Comparison of ENCODE assay signal across 35 cellular contexts in genomic region chr6:13931797-13932402, GRCh38. TPM values are rescaled to one million over a fixed set of nuclear protein-coding genes. Genes with fewer than 3 reads are reported as not detected.
"Had no signal": no experiment of that assay in that cellular context is flagged by ENCODE, and none has a peak within 500 bp of the region (broad histone marks: within the 10 kb centered on the region; RNA-seq: fewer than 3 reads in every experiment).

No MANE protein-coding gene starts in this region.

- ATAC-seq: activated naive CD4-positive, alpha-beta T cell treated with anti-CD3 and anti-CD28 coated beads, Interleukin-2, amount 50 U/mL, for 72 hours; activated naive CD8-positive, alpha-beta T cell treated with anti-CD3 and anti-CD28 coated beads, Interleukin-2, amount 50 U/mL, for 24 hours; activated T-cell treated with anti-CD3 and anti-CD28 coated beads, Interleukin-2, amount 50 U/mL, for 4 hours; activated T-cell treated with anti-CD3 and anti-CD28 coated beads, Interleukin-2, amount 50 U/mL, for 72 hours; activated T-helper 17 cell treated with anti-CD3 and anti-CD28 coated beads, Interleukin-2, amount 50 U/mL, for 72 hours; body of pancreas had no signal

- FAIRE-seq: astrocyte, bronchial epithelial cell, colon had no signal

- DNase-seq: activated effector memory CD4-positive, alpha-beta T cell treated with anti-CD3 and anti-CD28 coated beads, Interleukin-2, amount 50 U/mL, for 16 hours; activated effector memory CD4-positive, alpha-beta T cell treated with Interleukin-2 at 50 U/mL for 16 hours; activated gamma-delta T cell; activated gamma-delta T cell treated with Interleukin-2 at 50 U/mL for 16 hours; activated naive CD4-positive, alpha-beta T cell; activated naive CD4-positive, alpha-beta T cell treated with anti-CD3 and anti-CD28 coated beads for 36 hours; activated naive CD4-positive, alpha-beta T cell treated with anti-CD3 and anti-CD28 coated beads, Interleukin-2, amount 10 ng/mL, durations not matched to agents 7 days and 5 days; activated naive CD4-positive, alpha-beta T cell treated with anti-CD3 and anti-CD28 coated beads, Interleukin-2, amount 50 U/mL, for 16 hours; activated naive CD4-positive, alpha-beta T cell treated with Interleukin-2 at 50 U/mL for 16 hours; activated naive CD8-positive, alpha-beta T cell treated with anti-CD3 and anti-CD28 coated beads for 36 hours; activated naive CD8-positive, alpha-beta T cell treated with anti-CD3 and anti-CD28 coated beads, Interleukin-2, amount 10 ng/mL, durations not matched to agents 7 days and 5 days; activated naive CD8-positive, alpha-beta T cell treated with anti-CD3 and anti-CD28 coated beads, Interleukin-2, amount 50 U/mL, for 24 hours; activated T-cell treated with anti-CD3 and anti-CD28 coated beads, Interleukin-2, amount 50 U/mL, for 4 hours; activated T-cell treated with anti-CD3 and anti-CD28 coated beads, Interleukin-2, amount 50 U/mL, for 48 hours; activated T-cell treated with anti-CD3 and anti-CD28 coated beads, Interleukin-2, amount 50 U/mL, for 72 hours; adrenal gland; amniotic stem cell; amygdala; anterior cingulate cortex; aorta; body of pancreas; brain microvascular endothelial cell; caudate nucleus; central memory CD4-positive, alpha-beta T cell; cerebellar nuclear complex had no signal

- H3K27ac ChIP-seq: adrenal gland, ascending aorta, body of pancreas, brain microvascular endothelial cell, breast epithelium, cardiac muscle cell had no signal

- H3K4me1 ChIP-seq: adrenal gland, ascending aorta, body of pancreas, breast epithelium had no signal

- H3K4me3 ChIP-seq: adrenal gland, ascending aorta, body of pancreas, breast epithelium, cardiac muscle cell had no signal

- H3K9me3 ChIP-seq: adrenal gland, body of pancreas, breast epithelium had no signal

- H3K27me3 ChIP-seq: ascending aorta, body of pancreas, brain microvascular endothelial cell had no signal

- H3K36me3 ChIP-seq: adrenal gland, ascending aorta, brain microvascular endothelial cell, breast epithelium, cardiac muscle cell had no signal

RNA-seq across cellular contexts. Expression of gene RNF182, which starts 7.1 kb away (rescaled TPM):
- total RNA-seq: activated naive CD4-positive, alpha-beta T cell treated with anti-CD3 and anti-CD28 coated beads for 36 hours; activated naive CD4-positive, alpha-beta T cell treated with anti-CD3 and anti-CD28 coated beads, Interleukin-2, amount 50 U/mL, for 72 hours; activated naive CD8-positive, alpha-beta T cell treated with anti-CD3 and anti-CD28 coated beads for 36 hours; activated naive CD8-positive, alpha-beta T cell treated with anti-CD3 and anti-CD28 coated beads, Interleukin-2, amount 10 ng/mL, durations not matched to agents 7 days and 5 days; activated T-cell treated with anti-CD3 and anti-CD28 coated beads, Interleukin-2, amount 50 U/mL, for 72 hours; activated T-helper 1 cell treated with anti-CD3 and anti-CD28 coated beads, Interleukin-12 subunit alpha, Interleukin-12 subunit beta, Interleukin-2, Interleukin-4 antibody, amounts not matched to agents 30 ng/mL and 10 ng/mL and 1 ng/mL, durations not matched to agents 14 hours and 24 hours and 36 hours; activated T-helper 17 cell treated with anti-CD3 and anti-CD28 coated beads, Interleukin-2, amount 50 U/mL, for 72 hours; activated T-helper 2 cell treated with anti-CD3 and anti-CD28 coated beads, Interferon-gamma antibody, Interleukin-2, Interleukin-4, amounts not matched to agents 10 μg/mL and 5 μg/mL and 100 μg/mL, durations not matched to agents 14 hours and 24 hours and 36 hours; bronchial epithelial cell had no signal
